15 cellular contexts compared by ENCODE assay signal in genomic region chr7:1122832-1123501, GRCh38. TPM values are rescaled to one million over a fixed set of nuclear protein-coding genes. Genes with fewer than 3 reads are reported as not detected.
DNase-seq lines count a peak whose midpoint lies in the region; ATAC-seq, FAIRE-seq and TF ChIP-seq lines count a peak whose summit lies in the region.
"Had no signal": no experiment of that assay in that cellular context is flagged by ENCODE, and none has a peak within 500 bp of the region (broad histone marks: within the 10 kb centered on the region; RNA-seq: fewer than 3 reads in every experiment).

No MANE protein-coding gene starts in this region.

- TF ChIP-seq CTCF in GM12878 (IDR thresholded peaks at IDR 0.05 in 2 of 3, conservative IDR thresholded peaks at IDR 0.05 in 1 of 3; ENCODE audit: control insufficient read depth in 2 of 3, extremely low read depth in 1 of 3, insufficient read depth in 1 of 3, low read depth in 3 of 3, low read length in 3 of 3) (no peak), osteocyte (IDR thresholded peaks at IDR 0.05) (no peak), upper lobe of right lung (IDR thresholded peaks at IDR 0.05) (no peak)

- no peak for TF ChIP-seq POLR2A in GM12878 (IDR thresholded peaks at IDR 0.05; ENCODE audit: low read depth, low read length)

- H3K4me3 ChIP-seq in GM12878 (no peak overlapping the region), upper lobe of right lung (no peak overlapping the region)
- H3K4me3 ChIP-seq: hepatocyte had no signal

- no peak for FAIRE-seq in GM12878 (lab: Jason Lieb, UNC)
- FAIRE-seq: GM12892 had no signal

- H3K9me3 ChIP-seq in GM12878 (replicated peaks; ENCODE audit: control insufficient read depth, insufficient read depth, low read length) (no peaks in the 10 kb centered on the region), upper lobe of right lung (no peaks in the 10 kb centered on the region)
- H3K9me3 ChIP-seq: neutrophil had no signal

- TF ChIP-seq RAD21 in GM12878 (IDR thresholded peaks at IDR 0.05; ENCODE audit: insufficient read depth, low read depth, low read length), result no peak

- no peak overlapping the region for H3K27ac ChIP-seq in GM12878 (ENCODE audit: control insufficient read depth, insufficient read depth)
- peak overlapping the region; percentile 79 for H3K27ac ChIP-seq in upper lobe of right lung
- H3K27ac ChIP-seq: neutrophil had no signal

- CTCF ChIA-PET in GM12878 (lab: Yijun Ruan, JAX), result interaction anchor here (0.7 to 1.6 kb wide), 2 partner anchors 13 to 21 kb away, joined by 4 to 5 read pairs; no protein-coding TSS in a partner anchor

- H3K4me3 Mint-ChIP-seq in osteocyte (ENCODE audit: unreplicated experiment), result no peak overlapping the region
- H3K4me3 Mint-ChIP-seq: CD4-positive, alpha-beta T cell had no signal

- no peaks in the 10 kb centered on the region for H3K27me3 Mint-ChIP-seq in osteocyte (ENCODE audit: unreplicated experiment)
- H3K27me3 Mint-ChIP-seq: CD4-positive, alpha-beta T cell had no signal

- no peaks in the 10 kb centered on the region for H4K20me1 ChIP-seq in GM12878 (ENCODE audit: control insufficient read depth, insufficient read depth)

- RAD21 ChIA-PET in GM12878 (lab: Charles Lee; ENCODE audit: unreplicated experiment), result no interaction called here

- H3K4me2 ChIP-seq in GM12878 (ENCODE audit: control insufficient read depth, insufficient read depth), result no peak overlapping the region

- DNase-seq in GM12878 (ENCODE audit: low read depth, low spot score) (no peak), cardiac septum (ENCODE audit: low spot score) (peak; percentile 76), osteocyte (ENCODE audit: extremely low spot score, unreplicated experiment) (no peak), upper lobe of right lung (peak; percentile 61), kidney glomerular epithelial cell (lab: John Stamatoyannopoulos, UW) (no peak), NCI-H226 (no peak), NCI-H1092 treated with DMSO at 0.1 percent for 48 hours (lab: John Stamatoyannopoulos, UW) (no peak)
- DNase-seq: activated gamma-delta T cell treated with Interleukin-2 at 50 U/mL for 16 hours; CD4-positive, alpha-beta T cell; NCI-H1048 had no signal

- H3K9me3 Mint-ChIP-seq in osteocyte (ENCODE audit: unreplicated experiment), result no peaks in the 10 kb centered on the region
- H3K9me3 Mint-ChIP-seq: CD4-positive, alpha-beta T cell had no signal

- H3K79me2 ChIP-seq in GM12878 (ENCODE audit: control insufficient read depth, insufficient read depth, low read length), result no peaks in the 10 kb centered on the region

- H3K27me3 ChIP-seq in GM12878 (replicated peaks in 1 of 2; ENCODE audit: control insufficient read depth in 2 of 2, insufficient read depth in 2 of 2, low read length in 1 of 2) (no peaks in the 10 kb centered on the region), upper lobe of right lung (no peaks in the 10 kb centered on the region)
- H3K27me3 ChIP-seq: hepatocyte, neutrophil had no signal

- peaks cover 43% of the 10 kb centered on the region for H3K4me1 Mint-ChIP-seq in osteocyte (ENCODE audit: unreplicated experiment)

- POLR2A ChIA-PET in GM12878 (lab: Charles Lee), result interaction anchor here (1.2 kb wide), 1 partner anchor 14 kb away, joined by 3 read pairs; no protein-coding TSS in a partner anchor

- no TSS peak for BruUV-seq in GM12878 (replicated peaks; lab: Mats Ljungman, UMichigan)

- H3K4me1 ChIP-seq in GM12878 (ENCODE audit: control insufficient read depth, insufficient read depth, low read length), result 0 out of 2 replicates have a peak, but pooled peaks cover 3% of the 10 kb centered on the region
- no peaks in the 10 kb centered on the region for H3K4me1 ChIP-seq in upper lobe of right lung

- H3K36me3 Mint-ChIP-seq in osteocyte (ENCODE audit: unreplicated experiment), result peaks cover 7% of the 10 kb centered on the region

- WGBS in GM12878 (ENCODE audit: insufficient coverage, insufficient replicate concordance, low lambda C conversion rate, missing lambda C conversion rate), result 87% methylated on average over 31 of the region's 31 CpGs

- intact Hi-C loops in GM12878 (cut with micrococcal nuclease; ENCODE audit: unreplicated experiment) (no loop called here), cardiac septum (cut with DNase I) (loop anchor here (5.0 kb wide), 1 partner anchor 36 kb away; the partner anchor contains the start of gene GPER1), upper lobe of right lung (cut with DNase I) (no loop called here)

- in situ Hi-C loops in GM12878 (cut with MboI), result no loop called here

- no peak for TF ChIP-seq EP300 in GM12878 (IDR thresholded peaks at IDR 0.05; ENCODE audit: borderline replicate concordance in 1 of 2, control insufficient read depth in 1 of 2, low read depth in 2 of 2, low read length in 2 of 2)

- H3K27ac Mint-ChIP-seq in osteocyte (ENCODE audit: unreplicated experiment), result peak overlapping the region; percentile 83
- H3K27ac Mint-ChIP-seq: CD4-positive, alpha-beta T cell had no signal

- no peak overlapping the region for H2AFZ ChIP-seq in GM12878 (ENCODE audit: control insufficient read depth, low read depth, low read length)

- no peak overlapping the region for H3K9ac ChIP-seq in GM12878 (ENCODE audit: control insufficient read depth, insufficient read depth, low read length)

- H3K36me3 ChIP-seq in GM12878 (ENCODE audit: control insufficient read depth in 2 of 2, insufficient read depth in 2 of 2, low read length in 1 of 2), result peaks cover 7 to 9% of the 10 kb centered on the region in 2 experiments
- peaks cover 3% of the 10 kb centered on the region for H3K36me3 ChIP-seq in upper lobe of right lung
- H3K36me3 ChIP-seq: neutrophil had no signal

- SMC1A ChIA-PET in GM12878 (lab: Charles Lee; ENCODE audit: uncharacterized antibody, unreplicated experiment), result no interaction called here

- ATAC-seq in GM12878, result peak; percentile 34; the same call in 2 of the 3 replicates
- no peak for ATAC-seq in upper lobe of right lung
- ATAC-seq in GM21576 (IDR thresholded peaks at IDR 0.05; ENCODE audit: unreplicated experiment), result no peak

TF ChIP-seq in GM12878, 131 proteins besides CTCF, POLR2A, EP300 and RAD21 (continues in another document):
- TF ChIP-seq, protein P1, sequence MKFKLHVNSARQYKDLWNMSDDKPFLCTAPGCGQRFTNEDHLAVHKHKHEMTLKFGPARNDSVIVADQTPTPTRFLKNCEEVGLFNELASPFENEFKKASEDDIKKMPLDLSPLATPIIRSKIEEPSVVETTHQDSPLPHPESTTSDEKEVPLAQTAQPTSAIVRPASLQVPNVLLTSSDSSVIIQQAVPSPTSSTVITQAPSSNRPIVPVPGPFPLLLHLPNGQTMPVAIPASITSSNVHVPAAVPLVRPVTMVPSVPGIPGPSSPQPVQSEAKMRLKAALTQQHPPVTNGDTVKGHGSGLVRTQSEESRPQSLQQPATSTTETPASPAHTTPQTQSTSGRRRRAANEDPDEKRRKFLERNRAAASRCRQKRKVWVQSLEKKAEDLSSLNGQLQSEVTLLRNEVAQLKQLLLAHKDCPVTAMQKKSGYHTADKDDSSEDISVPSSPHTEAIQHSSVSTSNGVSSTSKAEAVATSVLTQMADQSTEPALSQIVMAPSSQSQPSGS (IDR thresholded peaks at IDR 0.05; ENCODE audit: low read length), result no peak

RNA-seq across cellular contexts. Expression of gene GPER1, which starts 35.1 kb away (rescaled TPM):
- total RNA-seq in GM12878 (2013; cell fraction: nucleolus; rRNA removed), result 22.4 and 23.1 TPM in 2 replicates
- 5.3 and 5.5 TPM in 2 replicates for total RNA-seq in GM12878 (2014; rRNA removed)
- 1.8 and 2.2 TPM in 2 replicates for total RNA-seq in GM12878 (2014; rRNA removed; fragmentation: Illumina TruSeq; extraction: Trizol)
- 6.3 and 7.7 TPM in 2 replicates for total RNA-seq in GM12878 (2021)
- 3.5 TPM for polyA plus RNA-seq in GM12878 (2011; ENCODE audit: low read depth)
- polyA plus RNA-seq in GM12878 (2011; rRNA removed), result 1.3 and 1.9 TPM in 2 replicates
- polyA plus RNA-seq in GM12878 (2011; cell fraction: cytosol; rRNA removed), result 3.7 and 5.1 TPM in 2 replicates
- 7.0 and 10.0 TPM in 2 replicates for polyA plus RNA-seq in GM12878 (2011; cell fraction: nucleus; rRNA removed)
- 8.0 and 8.4 TPM in 2 replicates for polyA plus RNA-seq in GM12878 (2012)
- 0.73 and 1.4 TPM in 2 replicates for polyA plus RNA-seq in GM12878 (2014; fragmentation: Illumina TruSeq; extraction: Trizol)
- polyA plus RNA-seq in GM12878 (2014; fragmentation: Nextera tagmentation; extraction: Ambion mirVana), result under 1 TPM; 0.03 to 0.73 TPM
- 6.5 TPM in 2 replicates for polyA plus RNA-seq in GM12878 (2014; rRNA removed)
- 1 to 10 TPM; 3.0 to 5.2 TPM for polyA plus RNA-seq in GM12878 (2016; fragmentation: Nextera tagmentation; extraction: Ambion mirVana)
- 3.1 and 5.3 TPM in 2 replicates for polyA minus RNA-seq in GM12878 (2011; rRNA and poly(A)+ RNA removed)
- polyA minus RNA-seq in GM12878 (2011; cell fraction: cytosol; rRNA and poly(A)+ RNA removed), result 2.1 and 2.3 TPM in 2 replicates
- polyA minus RNA-seq in GM12878 (2011; cell fraction: nucleus; rRNA and poly(A)+ RNA removed), result 0.96 and 1.5 TPM in 2 replicates
- total RNA-seq in cardiac septum, result 2.9 TPM
- total RNA-seq in osteocyte, result 2.5 and 3.0 TPM in 2 replicates
- total RNA-seq in upper lobe of right lung, result 11.1 TPM
- total RNA-seq: activated CD8-positive, alpha-beta memory T cell treated with anti-CD3 and anti-CD28 coated beads for 36 hours; CD4-positive, alpha-beta T cell had no signal

RNA-seq across cellular contexts. Expression of gene ZFAND2A, which starts 37.0 kb away (rescaled TPM):
- total RNA-seq in GM12878 (2013; cell fraction: nucleolus; rRNA removed), result 22.3 and 26.6 TPM in 2 replicates
- total RNA-seq in GM12878 (2014; rRNA removed) (15.4 and 19.4 TPM in 2 replicates), GM12878 (2014; rRNA removed; fragmentation: Illumina TruSeq; extraction: Trizol) (16.0 and 17.6 TPM in 2 replicates), GM12878 (2021) (14.8 and 16.7 TPM in 2 replicates), cardiac septum (8.8 TPM), osteocyte (17.1 and 18.3 TPM in 2 replicates), upper lobe of right lung (19.9 TPM)
- 28.4 TPM for polyA plus RNA-seq in GM12878 (2011; ENCODE audit: low read depth)
- polyA plus RNA-seq in GM12878 (2011; rRNA removed) (30.8 and 32.5 TPM in 2 replicates), GM12878 (2014; fragmentation: Illumina TruSeq; extraction: Trizol) (14.1 and 17.2 TPM in 2 replicates), GM12878 (2014; fragmentation: Nextera tagmentation; extraction: Ambion mirVana) (10 to 100 TPM; 34.9 to 39.9 TPM), GM12878 (2014; rRNA removed) (19.8 and 23.1 TPM in 2 replicates), GM12878 (2016; fragmentation: Nextera tagmentation; extraction: Ambion mirVana) (10 to 100 TPM; 21.7 to 23.1 TPM)
- 27.5 TPM in 2 replicates for polyA plus RNA-seq in GM12878 (2011; cell fraction: cytosol; rRNA removed)
- polyA plus RNA-seq in GM12878 (2011; cell fraction: nucleus; rRNA removed), result 22.1 and 26.6 TPM in 2 replicates
- 28.4 and 35.3 TPM in 2 replicates for polyA plus RNA-seq in GM12878 (2012)
- polyA minus RNA-seq in GM12878 (2011; rRNA and poly(A)+ RNA removed), result 12.7 and 16.2 TPM in 2 replicates
- polyA minus RNA-seq in GM12878 (2011; cell fraction: cytosol; rRNA and poly(A)+ RNA removed), result 5.8 and 9.6 TPM in 2 replicates
- 15.6 and 20.4 TPM in 2 replicates for polyA minus RNA-seq in GM12878 (2011; cell fraction: nucleus; rRNA and poly(A)+ RNA removed)

Comparison
In these comparisons a context has a peak if more than half of its experiments do, and no peak if none do; other contexts are left out.
1. DNase-seq: peak in cardiac septum (single experiment) and upper lobe of right lung (single experiment); none in GM12878 (single experiment), osteocyte (single experiment), kidney glomerular epithelial cell (single experiment), NCI-H226 (single experiment) and NCI-H1092 treated with DMSO at 0.1 percent for 48 hours (single experiment).